In genomic region chr18:394997-395383, GRCh38 we compare ENCODE assay signal across 8 cellular contexts.
DNase-seq lines count a peak whose midpoint lies in the region; ATAC-seq and TF ChIP-seq lines count a peak whose summit lies in the region.
"Had no signal": no experiment of that assay in that cellular context is flagged by ENCODE, and none has a peak within 500 bp of the region (broad histone marks: within the 10 kb centered on the region; RNA-seq: fewer than 3 reads in every experiment).

No MANE protein-coding gene starts in this region.

- TF ChIP-seq POLR2A in thyroid gland (IDR thresholded peaks at IDR 0.05) (no peak), tibial nerve (IDR thresholded peaks at IDR 0.05) (no peak)

- no peaks in the 10 kb centered on the region for H3K9me3 Mint-ChIP-seq in HFFc6
- H3K9me3 Mint-ChIP-seq: activated B cell treated with CpG ODN at 0.5 μM for 24 hours had no signal

- H3K36me3 ChIP-seq in kidney epithelial cell (ENCODE audit: control insufficient read depth, insufficient read depth, low read length): no peaks in the 10 kb centered on the region
- H3K36me3 ChIP-seq in thyroid gland: no peaks in the 10 kb centered on the region
- no peaks in the 10 kb centered on the region for H3K36me3 ChIP-seq in tibial nerve

- 13 to 17% methylated on average over 1 of the region's 1 CpG for WGBS in thyroid gland, 2 donors
- WGBS in tibial nerve, 2 donors: 10 to 21% methylated on average over 1 of the region's 1 CpG

- peak; percentile 87 for DNase-seq in HFFc6
- peak; percentile 84 for DNase-seq in astrocyte of the hippocampus (ENCODE audit: low read depth, low spot score)
- DNase-seq in kidney epithelial cell (ENCODE audit: low read depth): peak; percentile 28
- DNase-seq in thyroid gland: peak; percentile 7 to 14
- DNase-seq in tibial nerve (ENCODE audit: low spot score in 2 of 2): no peak
- DNase-seq in posterior vena cava (ENCODE audit: low spot score): no peak
- DNase-seq: activated B cell treated with CpG ODN at 0.5 μM for 24 hours had no signal

- peaks cover 55% of the 10 kb centered on the region for H3K4me1 Mint-ChIP-seq in HFFc6 (ENCODE audit: low read depth)
- H3K4me1 Mint-ChIP-seq: activated B cell treated with CpG ODN at 0.5 μM for 24 hours had no signal

- no peak for ATAC-seq in HG02588 (IDR thresholded peaks at IDR 0.05; ENCODE audit: unreplicated experiment)

- 0 out of 2 replicates have a peak, but pooled peaks cover 5% of the 10 kb centered on the region for H3K36me3 Mint-ChIP-seq in HFFc6 (ENCODE audit: low read depth)

- H3K27me3 ChIP-seq in kidney epithelial cell (ENCODE audit: control insufficient read depth, insufficient read depth, low read length) (no peaks in the 10 kb centered on the region), thyroid gland (no peaks in the 10 kb centered on the region), tibial nerve (no peaks in the 10 kb centered on the region)

- H3K4me1 ChIP-seq in thyroid gland (peaks cover 6 to 12% of the 10 kb centered on the region in 2 donors), tibial nerve (peaks cover 0 to 45% (median 11%) of the 10 kb centered on the region in 4 donors)

- intact Hi-C loops in thyroid gland (cut with DNase I): no loop called here
- intact Hi-C loops in posterior vena cava (cut with DNase I): no loop called here

- peak overlapping the region; percentile 97 for H3K27ac Mint-ChIP-seq in HFFc6
- H3K27ac Mint-ChIP-seq: activated B cell treated with CpG ODN at 0.5 μM for 24 hours had no signal

- TF ChIP-seq CTCF in HFFc6 (IDR thresholded peaks at IDR 0.05): no peak
- TF ChIP-seq CTCF in kidney epithelial cell (IDR thresholded peaks at IDR 0.05; ENCODE audit: insufficient read depth, low read length, poor library complexity, severe bottlenecking): no peak
- no peak for TF ChIP-seq CTCF in thyroid gland (IDR thresholded peaks at IDR 0.05)
- no peak for TF ChIP-seq CTCF in tibial nerve (IDR thresholded peaks at IDR 0.05)

- H3K9me3 ChIP-seq in thyroid gland (no peaks in the 10 kb centered on the region), tibial nerve (no peaks in the 10 kb centered on the region)

- peak overlapping the region; percentile 74 for H3K4me3 Mint-ChIP-seq in HFFc6
- H3K4me3 Mint-ChIP-seq: activated B cell treated with CpG ODN at 0.5 μM for 24 hours had no signal

- no peak overlapping the region for H3K27ac ChIP-seq in thyroid gland
- H3K27ac ChIP-seq in tibial nerve: peak overlapping the region in 2 of 4 donors; percentile 45 to 75

- H3K27me3 Mint-ChIP-seq in HFFc6 (ENCODE audit: insufficient read depth): peaks cover 12% of the 10 kb centered on the region; the same call in 1 of the 2 replicates

- no peak for TF ChIP-seq EP300 in tibial nerve (IDR thresholded peaks at IDR 0.05)

- H3K4me3 ChIP-seq in kidney epithelial cell (ENCODE audit: low read depth, low read length): no peak overlapping the region
- no peak overlapping the region for H3K4me3 ChIP-seq in thyroid gland (replicated peaks in 1 of 3)
- no peak overlapping the region for H3K4me3 ChIP-seq in tibial nerve

Comparison
In these comparisons a context has a peak if more than half of its experiments do, and no peak if none do; other contexts are left out.
1. DNase-seq: peak in HFFc6 (single experiment), astrocyte of the hippocampus (single experiment), kidney epithelial cell (single experiment) and thyroid gland (2 of 2); none in tibial nerve (0 of 2) and posterior vena cava (single experiment).